In the genomic region with DNA sequence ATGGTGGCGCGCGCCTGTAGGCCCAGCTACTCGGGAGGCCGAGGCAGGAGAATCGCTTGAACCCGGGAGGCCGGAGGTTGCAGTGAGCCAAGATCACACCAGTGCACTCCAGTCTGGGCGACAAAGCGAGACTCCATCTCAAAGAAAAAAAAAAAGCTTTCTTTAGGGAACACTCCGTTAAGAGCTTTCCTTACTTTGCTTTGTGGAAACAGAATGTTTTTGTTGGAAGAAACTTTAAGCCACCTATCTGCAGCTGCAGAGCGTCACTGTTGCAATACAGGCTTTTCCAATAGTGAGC, we compare ENCODE assay signal across 8 cellular contexts. TPM values are rescaled to one million over a fixed set of nuclear protein-coding genes. Genes with fewer than 3 reads are reported as not detected.
DNase-seq lines count a peak whose midpoint lies in the region; ATAC-seq, FAIRE-seq and TF ChIP-seq lines count a peak whose summit lies in the region.

No MANE protein-coding gene starts in this region.

- H3K9me3 ChIP-seq in HCT116 (ENCODE audit: control insufficient read depth in 1 of 2, insufficient read depth in 1 of 2, low read depth in 1 of 2, low read length in 2 of 2) = no peaks in the 10 kb centered on the region
- H3K9me3 ChIP-seq in small intestine (ENCODE audit: control insufficient read depth, low read depth) = peaks cover under 1% of the 10 kb centered on the region

- H3K4me1 Mint-ChIP-seq in activated B cell treated with CpG ODN at 0.5 μM for 24 hours = peaks cover 28% of the 10 kb centered on the region
- no peaks in the 10 kb centered on the region for H3K4me1 Mint-ChIP-seq in glutamatergic neuron (ENCODE audit: low read depth, unreplicated experiment)

- H3K9me3 Mint-ChIP-seq in activated B cell treated with CpG ODN at 0.5 μM for 24 hours (peaks cover 15% of the 10 kb centered on the region), glutamatergic neuron (ENCODE audit: unreplicated experiment) (peaks cover 6% of the 10 kb centered on the region)

- 94 to 95% (median 95%) methylated on average over 12 of the region's 12 CpGs for WGBS in small intestine, 3 donors

- H3K36me3 ChIP-seq in HCT116 (ENCODE audit: control insufficient read depth in 1 of 2, insufficient read depth in 2 of 2, low read length in 2 of 2) (no peaks in the 10 kb centered on the region), small intestine (ENCODE audit: control insufficient read depth in 2 of 2, insufficient read depth in 2 of 2, low read length in 2 of 2) (no peaks in the 10 kb centered on the region)

- intact Hi-C loops in HCT116 (cut with micrococcal nuclease) = no loop called here
- intact Hi-C loops in activated B cell treated with CpG ODN at 0.5 μM for 24 hours (cut with micrococcal nuclease) = loop anchor here (5.0 to 10.0 kb wide), 3 partner anchors 934 to 1552 kb away; a partner anchor contains a TSS

- peak overlapping the region; percentile 89 for H3K4me2 ChIP-seq in HCT116 (ENCODE audit: low read length)

- peak overlapping the region; percentile 66; the same call in 1 of the 2 replicates for H3K9ac ChIP-seq in HCT116 (ENCODE audit: low read length)

- POLR2A ChIA-PET in HCT116 (lab: Charles Lee) = interaction anchor here (1.1 to 1.3 kb wide), 2 partner anchors 15 to 24 kb away, joined by 3 read pairs; no protein-coding TSS in a partner anchor
- POLR2A ChIA-PET in activated B cell treated with CpG ODN at 0.5 μM for 24 hours (lab: Charles Lee) = interaction anchor here (1.0 to 3.3 kb wide), 9 partner anchors 15 to 97 kb away, joined by 3 to 117 read pairs (median 18); no protein-coding TSS in a partner anchor

- peak overlapping the region; percentile 84 for H3K4me3 Mint-ChIP-seq in activated B cell treated with CpG ODN at 0.5 μM for 24 hours
- H3K4me3 Mint-ChIP-seq in glutamatergic neuron (ENCODE audit: unreplicated experiment) = peak overlapping the region; percentile 85

- no peaks in the 10 kb centered on the region for H4K20me1 ChIP-seq in HCT116 (ENCODE audit: insufficient read depth)

- H2AFZ ChIP-seq in HCT116 (ENCODE audit: low read depth, low read length, poor library complexity, severe bottlenecking) = no peak overlapping the region

- CTCF ChIA-PET in HCT116 (lab: Charles Lee) (no interaction called here), activated B cell treated with CpG ODN at 0.5 μM for 24 hours (lab: Charles Lee) (interaction anchor here (0.6 to 2.5 kb wide), 4 partner anchors 20 to 97 kb away, joined by 3 to 18 read pairs (median 6); no protein-coding TSS in a partner anchor)

- no peak for TF ChIP-seq POLR2A in HCT116 (IDR thresholded peaks at IDR 0.05; ENCODE audit: borderline replicate concordance, extremely low read depth, insufficient read depth, insufficient read length)

- no peaks in the 10 kb centered on the region for H3K79me2 ChIP-seq in HCT116 (ENCODE audit: insufficient read depth, low read length)

- no peak for ATAC-seq in HCT116
- no peak for ATAC-seq in activated B cell treated with CpG ODN at 0.5 μM for 24 hours (ENCODE audit: low read depth)
- no peak for ATAC-seq in GM19035 (IDR thresholded peaks at IDR 0.05; ENCODE audit: unreplicated experiment)
- no peak for ATAC-seq in GM21576 (IDR thresholded peaks at IDR 0.05; ENCODE audit: unreplicated experiment)

- RAD21 ChIA-PET in HCT116 (lab: Charles Lee; ENCODE audit: low non-redundant PET in 1 of 2, low total read pairs in 2 of 2, uncharacterized antibody in 2 of 2, unreplicated experiment in 2 of 2) = no interaction called here

- H3K27ac ChIP-seq in HCT116 (ENCODE audit: low read depth, low read length) (peak overlapping the region; percentile 95), small intestine (ENCODE audit: low read depth in 1 of 2, low read length in 1 of 2) (peak overlapping the region; percentile 91 to 96)

- H3K27me3 Mint-ChIP-seq in activated B cell treated with CpG ODN at 0.5 μM for 24 hours (no peaks in the 10 kb centered on the region), glutamatergic neuron (ENCODE audit: unreplicated experiment) (peaks cover 3% of the 10 kb centered on the region)

- H3K4me1 ChIP-seq in HCT116 (ENCODE audit: control insufficient read depth in 1 of 2, insufficient read depth in 2 of 2, low read length in 2 of 2) = peaks cover 9 to 21% of the 10 kb centered on the region in 2 experiments; a peak in 3 of 4 replicates
- H3K4me1 ChIP-seq in small intestine (ENCODE audit: control insufficient read depth in 2 of 2, insufficient read depth in 1 of 2, low read depth in 1 of 2, low read length in 1 of 2) = peaks cover 0 to 4% of the 10 kb centered on the region in 2 donors

- no peak for FAIRE-seq in small intestine (lab: Jason Lieb, UNC)

- DNase-seq in HCT116 (ENCODE audit: low read depth, low spot score) (no peak), activated B cell treated with CpG ODN at 0.5 μM for 24 hours (no peak), glutamatergic neuron (no peak), small intestine (no peak), middle frontal gyrus (ENCODE audit: extremely low spot score, low spot score) (no peak), DMS153 treated with DMSO at 0.1 percent for 48 hours (lab: John Stamatoyannopoulos, UW; ENCODE audit: unreplicated experiment) (no peak)

- H3K27me3 ChIP-seq in HCT116 (ENCODE audit: insufficient read depth, low read length) = no peaks in the 10 kb centered on the region
- H3K27me3 ChIP-seq in small intestine (ENCODE audit: control insufficient read depth in 2 of 2, insufficient read depth in 2 of 2, low read length in 2 of 2) = no peaks in the 10 kb centered on the region

- H3K27ac Mint-ChIP-seq in activated B cell treated with CpG ODN at 0.5 μM for 24 hours (peak overlapping the region; percentile 94), glutamatergic neuron (ENCODE audit: unreplicated experiment) (peak overlapping the region; percentile 79)

- TF ChIP-seq RAD21 in HCT116 (IDR thresholded peaks at IDR 0.05; ENCODE audit: low read depth) = no peak

- H3K9me2 ChIP-seq in HCT116 (ENCODE audit: insufficient read depth) = no peaks in the 10 kb centered on the region

- H3K36me3 Mint-ChIP-seq in activated B cell treated with CpG ODN at 0.5 μM for 24 hours (ENCODE audit: low read depth) = peaks cover 6% of the 10 kb centered on the region
- no peaks in the 10 kb centered on the region for H3K36me3 Mint-ChIP-seq in glutamatergic neuron (ENCODE audit: unreplicated experiment)

- BruUV-seq in HCT116 (replicated peaks; lab: Mats Ljungman, UMichigan) = no TSS peak

- H3K4me3 ChIP-seq in HCT116 (replicated peaks in 1 of 2; ENCODE audit: low read depth in 1 of 2, low read length in 2 of 2) (peak overlapping the region; percentile 76 to 85), small intestine (ENCODE audit: low read depth in 1 of 2, low read length in 2 of 2) (no peak overlapping the region)

- TF ChIP-seq CTCF in HCT116 (IDR thresholded peaks at IDR 0.05 in 2 of 3, conservative IDR thresholded peaks at IDR 0.05 in 1 of 3; ENCODE audit: borderline replicate concordance in 1 of 3, insufficient read depth in 1 of 3, low read depth in 2 of 3, low read length in 2 of 3) (no peak), activated B cell treated with CpG ODN at 0.5 μM for 24 hours (IDR thresholded peaks at IDR 0.05) (no peak), glutamatergic neuron (IDR thresholded peaks at IDR 0.05; ENCODE audit: partially characterized antibody, unreplicated experiment) (no peak)

TF ChIP-seq in HCT116, 20 proteins besides CTCF, POLR2A, EP300 and RAD21:
- no peak for TF ChIP-seq EGR1 (IDR thresholded peaks at IDR 0.05; ENCODE audit: low read depth)
- TF ChIP-seq EZH2phosphoT487 (IDR thresholded peaks at IDR 0.05; ENCODE audit: borderline replicate concordance) = no peak
- no peak for TF ChIP-seq CEBPB (IDR thresholded peaks at IDR 0.05; ENCODE audit: low read depth)
- no peak for TF ChIP-seq JUND (IDR thresholded peaks at IDR 0.05)
- TF ChIP-seq, protein P1, sequence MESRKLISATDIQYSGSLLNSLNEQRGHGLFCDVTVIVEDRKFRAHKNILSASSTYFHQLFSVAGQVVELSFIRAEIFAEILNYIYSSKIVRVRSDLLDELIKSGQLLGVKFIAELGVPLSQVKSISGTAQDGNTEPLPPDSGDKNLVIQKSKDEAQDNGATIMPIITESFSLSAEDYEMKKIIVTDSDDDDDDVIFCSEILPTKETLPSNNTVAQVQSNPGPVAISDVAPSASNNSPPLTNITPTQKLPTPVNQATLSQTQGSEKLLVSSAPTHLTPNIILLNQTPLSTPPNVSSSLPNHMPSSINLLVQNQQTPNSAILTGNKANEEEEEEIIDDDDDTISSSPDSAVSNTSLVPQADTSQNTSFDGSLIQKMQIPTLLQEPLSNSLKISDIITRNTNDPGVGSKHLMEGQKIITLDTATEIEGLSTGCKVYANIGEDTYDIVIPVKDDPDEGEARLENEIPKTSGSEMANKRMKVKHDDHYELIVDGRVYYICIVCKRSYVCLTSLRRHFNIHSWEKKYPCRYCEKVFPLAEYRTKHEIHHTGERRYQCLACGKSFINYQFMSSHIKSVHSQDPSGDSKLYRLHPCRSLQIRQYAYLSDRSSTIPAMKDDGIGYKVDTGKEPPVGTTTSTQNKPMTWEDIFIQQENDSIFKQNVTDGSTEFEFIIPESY (IDR thresholded peaks at IDR 0.05; ENCODE audit: extremely low read depth, insufficient replicate concordance, low read length) = no peak

RNA-seq across cellular contexts. Expression of a gene that starts 0.6 kb away (rescaled TPM):
- 5.4 TPM for total RNA-seq in HCT116 (2021; ENCODE audit: unreplicated experiment)
- 3.4 and 4.4 TPM in 2 replicates for polyA plus RNA-seq in HCT116 (2012)
- 17.5 and 20.0 TPM in 2 replicates for total RNA-seq in activated B cell treated with CpG ODN at 0.5 μM for 24 hours
- total RNA-seq in glutamatergic neuron (ENCODE audit: unreplicated experiment) = 2.6 TPM
- 10 to 100 TPM; 10.9 to 21.9 (median 19.7) TPM for polyA plus RNA-seq in small intestine

Comparison
In these comparisons a context has a peak if more than half of its experiments do, and no peak if none do; other contexts are left out.
1. H3K4me3 ChIP-seq: peak in HCT116 (2 of 2); none in small intestine (0 of 2).